ENCODE assay signal across 8 cellular contexts in the genomic region with DNA sequence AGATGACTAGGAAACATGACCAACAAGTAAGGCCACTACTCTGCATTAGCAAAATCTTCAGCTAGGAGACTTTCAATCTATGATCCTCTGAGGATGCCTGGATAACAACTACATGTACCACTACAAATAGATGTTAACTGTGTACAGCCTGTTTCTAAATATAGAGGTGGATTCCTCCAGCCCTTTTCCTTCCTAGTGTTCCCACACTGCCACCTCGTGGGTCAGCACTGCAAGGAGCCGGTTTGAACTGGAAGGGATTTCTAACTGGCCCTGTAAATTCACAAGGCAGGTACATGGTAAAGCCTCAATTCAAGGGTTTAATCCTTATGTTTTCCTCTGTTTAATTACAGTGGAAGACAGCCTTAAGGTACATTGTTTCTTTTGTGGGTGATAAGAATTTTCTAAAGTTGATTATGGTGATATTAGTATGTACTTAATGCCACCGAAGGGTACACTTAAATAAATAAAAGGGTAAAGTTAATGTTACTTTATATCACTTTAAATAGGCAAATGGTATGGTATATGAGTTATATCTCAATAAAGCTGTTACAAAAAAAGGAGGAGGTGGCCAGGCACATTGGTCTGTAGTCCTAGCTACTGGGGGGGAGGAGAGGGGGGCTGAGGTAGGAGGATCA. TPM values are rescaled to one million over a fixed set of nuclear protein-coding genes. Genes with fewer than 3 reads are reported as not detected.
DNase-seq lines count a peak whose midpoint lies in the region; ATAC-seq and TF ChIP-seq lines count a peak whose summit lies in the region.

No MANE protein-coding gene starts in this region.

- CTCF ChIA-PET in mammary epithelial cell (lab: Charles Lee; ENCODE audit: low non-redundant PET): interaction anchor here (0.8 kb wide), 1 partner anchor 465 kb away, joined by 5 read pairs; no protein-coding TSS in a partner anchor

- H3K36me3 ChIP-seq in SJCRH30: no peaks in the 10 kb centered on the region
- H3K36me3 ChIP-seq in mammary epithelial cell (ENCODE audit: insufficient read depth, low read length): no peaks in the 10 kb centered on the region

- H3K27ac ChIP-seq in SJCRH30 (no peak overlapping the region), mammary epithelial cell (ENCODE audit: insufficient read depth, low read depth, low read length) (no peak overlapping the region)

- H3K27me3 ChIP-seq in SJCRH30: no peaks in the 10 kb centered on the region
- H3K27me3 ChIP-seq in mammary epithelial cell (ENCODE audit: insufficient read depth, low read length): no peaks in the 10 kb centered on the region

- TF ChIP-seq CTCF in natural killer cell (IDR thresholded peaks at IDR 0.05): no peak
- TF ChIP-seq CTCF in mammary epithelial cell (conservative IDR thresholded peaks at IDR 0.05 in 1 of 2, IDR thresholded peaks at IDR 0.05 in 1 of 2; ENCODE audit: extremely low read depth in 1 of 2, insufficient read depth in 1 of 2, low read depth in 1 of 2, low read length in 2 of 2): peak; percentile 86 to 89

- H3K9ac ChIP-seq in mammary epithelial cell (ENCODE audit: insufficient read depth, low read length): no peak overlapping the region

- intact Hi-C loops in natural killer cell (cut with micrococcal nuclease): loop anchor here (10.0 kb wide), 1 partner anchor 1338 kb away; the partner anchor contains the start of gene KIF26B
- intact Hi-C loops in mammary epithelial cell (cut with micrococcal nuclease): loop anchor here (1.0 to 5.0 kb wide), 4 partner anchors 480 to 1630 kb away; partner anchors contain the start of gene HNRNPU

- no peaks in the 10 kb centered on the region for H3K4me1 ChIP-seq in SJCRH30
- H3K4me1 ChIP-seq in mammary epithelial cell (ENCODE audit: insufficient read depth, low read length): no peaks in the 10 kb centered on the region

- 33% methylated on average over 3 of the region's 3 CpGs for WGBS in mammary epithelial cell (ENCODE audit: low coverage, missing lambda C conversion rate)

- no peak overlapping the region for H3K4me2 ChIP-seq in mammary epithelial cell (ENCODE audit: insufficient read depth, low read depth, low read length)

- no peaks in the 10 kb centered on the region for H3K27me3 Mint-ChIP-seq in natural killer cell (ENCODE audit: low read depth in 2 of 2)
- no peaks in the 10 kb centered on the region for H3K27me3 Mint-ChIP-seq in natural killer cell treated with Interleukin-12 subunit alpha and Interleukin-12 subunit beta and Interleukin-15 and Interleukin-18, amount 100 ng/mL, for 72 hours

- H3K27ac Mint-ChIP-seq in natural killer cell: peak overlapping the region in 1 of 2 donors; percentile 1
- H3K27ac Mint-ChIP-seq in natural killer cell treated with Interleukin-12 subunit alpha and Interleukin-12 subunit beta and Interleukin-15 and Interleukin-18, amount 100 ng/mL, for 72 hours: no peak overlapping the region

- no peaks in the 10 kb centered on the region for H3K36me3 Mint-ChIP-seq in natural killer cell
- H3K36me3 Mint-ChIP-seq in natural killer cell treated with Interleukin-12 subunit alpha and Interleukin-12 subunit beta and Interleukin-15 and Interleukin-18, amount 100 ng/mL, for 72 hours: no peaks in the 10 kb centered on the region

- peaks cover 5 to 15% of the 10 kb centered on the region in 2 donors for H3K4me1 Mint-ChIP-seq in natural killer cell
- peaks cover 4 to 12% of the 10 kb centered on the region in 2 donors for H3K4me1 Mint-ChIP-seq in natural killer cell treated with Interleukin-12 subunit alpha and Interleukin-12 subunit beta and Interleukin-15 and Interleukin-18, amount 100 ng/mL, for 72 hours (ENCODE audit: low read depth in 2 of 2)

- no TSS peak for BruUV-seq in mammary epithelial cell (replicated peaks; lab: Mats Ljungman, UMichigan)

- H4K20me1 ChIP-seq in mammary epithelial cell (ENCODE audit: insufficient read depth, low read length): no peaks in the 10 kb centered on the region

- H3K79me2 ChIP-seq in mammary epithelial cell (ENCODE audit: insufficient read depth, low read length): peaks cover 31% of the 10 kb centered on the region

- no peak for DNase-seq in natural killer cell
- no peak for DNase-seq in natural killer cell treated with Interleukin-12 subunit alpha and Interleukin-12 subunit beta and Interleukin-15 and Interleukin-18, amount 100 ng/mL, for 72 hours (ENCODE audit: low spot score)
- DNase-seq in MV-4-11 (lab: John Stamatoyannopoulos, UW): peak; percentile 38
- DNase-seq in SJCRH30: peak; percentile 60 to 76
- peak; percentile 56 for DNase-seq in mammary epithelial cell
- peak; percentile 86 for DNase-seq in islet precursor cell
- DNase-seq in stimulated activated CD4-positive, alpha-beta T cell treated with anti-CD3 and anti-CD28 coated beads, Interleukin-2, amount 100 ng/mL, for 24 hours: peak; percentile 47 to 55
- no peak for DNase-seq in GM19238 (ENCODE audit: insufficient read length, low spot score)

- H2AFZ ChIP-seq in mammary epithelial cell (ENCODE audit: low read depth, low read length): no peak overlapping the region

- H3K9me3 Mint-ChIP-seq in natural killer cell: no peaks in the 10 kb centered on the region
- H3K9me3 Mint-ChIP-seq in natural killer cell treated with Interleukin-12 subunit alpha and Interleukin-12 subunit beta and Interleukin-15 and Interleukin-18, amount 100 ng/mL, for 72 hours: no peaks in the 10 kb centered on the region

- in situ Hi-C loops in mammary epithelial cell (cut with MboI; ENCODE audit: low sequenced_read_pairs in 2 of 2): loop anchor here in 1 of 2 donors (10.0 kb wide), 1 partner anchor 262 kb away; no protein-coding TSS in a partner anchor

- no peak overlapping the region for H3K4me3 ChIP-seq in SJCRH30
- no peak overlapping the region for H3K4me3 ChIP-seq in mammary epithelial cell (replicated peaks in 1 of 3; ENCODE audit: insufficient read depth in 1 of 3, low read depth in 2 of 3, low read length in 3 of 3)

- ATAC-seq in natural killer cell: peak in 2 of 3 donors; percentile 29 to 42
- no peak for ATAC-seq in natural killer cell treated with Interleukin-12 subunit alpha and Interleukin-12 subunit beta and Interleukin-15 and Interleukin-18, amount 100 ng/mL, for 72 hours

- H3K4me3 Mint-ChIP-seq in natural killer cell: no peak overlapping the region
- no peak overlapping the region for H3K4me3 Mint-ChIP-seq in natural killer cell treated with Interleukin-12 subunit alpha and Interleukin-12 subunit beta and Interleukin-15 and Interleukin-18, amount 100 ng/mL, for 72 hours

- dilution Hi-C loops in mammary epithelial cell (cut with HindIII; ENCODE audit: low sequenced_read_pairs): no loop called here

- H3K9me3 ChIP-seq in SJCRH30 (replicated peaks): no peaks in the 10 kb centered on the region
- H3K9me3 ChIP-seq in mammary epithelial cell (replicated peaks; ENCODE audit: insufficient read depth, low read length): no peaks in the 10 kb centered on the region

RNA-seq across cellular contexts. Expression of gene SMYD3, which starts 14.4 kb away (rescaled TPM):
- total RNA-seq in natural killer cell (10 to 100 TPM; 43.6 to 48.0 (median 46.1) TPM), mammary epithelial cell (10 to 100 TPM; 16.5 to 23.5 TPM)
- total RNA-seq in natural killer cell treated with Interleukin-12 subunit alpha and Interleukin-12 subunit beta and Interleukin-15 and Interleukin-18, amount 100 ng/mL, for 72 hours: 10 to 100 TPM; 26.9 to 55.4 TPM
- total RNA-seq in SJCRH30 (2014; rRNA removed; shearing (Covaris generic)): 18.1 and 18.4 TPM in 2 replicates
- 19.3 TPM for polyA plus RNA-seq in mammary epithelial cell
- not detected for polyA minus RNA-seq in mammary epithelial cell

Comparison
In these comparisons a context has a peak if more than half of its experiments do, and no peak if none do; other contexts are left out.
1. ATAC-seq: peak in natural killer cell (2 of 3); none in natural killer cell treated with Interleukin-12 subunit alpha and Interleukin-12 subunit beta and Interleukin-15 and Interleukin-18, amount 100 ng/mL, for 72 hours (0 of 2).
2. DNase-seq: peak in MV-4-11 (single experiment), SJCRH30 (2 of 2), mammary epithelial cell (single experiment), islet precursor cell (single experiment) and stimulated activated CD4-positive, alpha-beta T cell treated with anti-CD3 and anti-CD28 coated beads, Interleukin-2, amount 100 ng/mL, for 24 hours (2 of 2); none in natural killer cell (single experiment), natural killer cell treated with Interleukin-12 subunit alpha and Interleukin-12 subunit beta and Interleukin-15 and Interleukin-18, amount 100 ng/mL, for 72 hours (single experiment) and GM19238 (single experiment).